Comparison of ENCODE assay signal across 8 cellular contexts in the genomic region with DNA sequence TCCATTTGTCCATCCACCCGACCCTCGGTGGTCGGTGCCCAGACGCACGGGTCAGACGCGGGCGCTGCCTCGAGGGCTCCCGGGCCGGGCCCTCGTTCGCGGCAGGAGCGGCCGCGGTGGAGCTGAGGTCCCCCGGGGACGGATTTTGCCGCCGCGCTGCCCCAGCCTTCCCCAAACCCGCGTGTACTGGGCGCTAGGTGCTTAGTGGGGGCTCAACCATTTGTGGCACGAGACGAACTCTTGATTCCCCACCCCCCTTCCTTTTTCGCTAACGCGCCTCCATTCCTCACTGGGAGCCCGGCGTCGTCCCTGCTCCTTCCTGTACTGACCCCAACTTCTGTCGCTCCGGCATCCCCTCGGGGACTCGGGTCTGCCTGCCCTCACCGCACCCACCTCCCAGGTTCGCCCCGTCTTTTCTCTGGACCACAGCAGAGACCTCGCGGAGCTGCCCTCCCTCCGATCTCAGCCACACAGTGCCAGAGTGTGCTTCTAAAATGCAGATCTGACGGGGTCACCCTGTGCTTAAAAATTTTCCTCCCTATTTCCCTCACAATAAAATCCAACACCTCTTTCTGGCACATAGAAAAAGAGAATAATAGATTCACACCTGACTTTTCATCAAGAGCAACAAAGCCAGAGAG. TPM values are rescaled to one million over a fixed set of nuclear protein-coding genes. Genes with fewer than 3 reads are reported as not detected.
DNase-seq lines count a peak whose midpoint lies in the region; ATAC-seq lines count a peak whose summit lies in the region.

No MANE protein-coding gene starts in this region.

- peaks cover 1% of the 10 kb centered on the region for H3K36me3 Mint-ChIP-seq in T-helper 1 cell treated with Interleukin-12 subunit alpha and Interleukin-12 subunit beta and Interleukin-4 antibody, amounts not matched to agents 30 μg/mL and 1 μg/mL, for 36 hours (ENCODE audit: low read depth)
- peaks cover 3% of the 10 kb centered on the region for H3K36me3 Mint-ChIP-seq in T-cell

- peaks cover 12% of the 10 kb centered on the region for H3K4me1 ChIP-seq in skeletal muscle satellite cell (ENCODE audit: control insufficient read depth, insufficient read depth, low read length)

- peaks cover 21% of the 10 kb centered on the region for H3K4me1 Mint-ChIP-seq in T-helper 1 cell treated with Interleukin-12 subunit alpha and Interleukin-12 subunit beta and Interleukin-4 antibody, amounts not matched to agents 30 μg/mL and 1 μg/mL, for 36 hours (ENCODE audit: low read depth)
- H3K4me1 Mint-ChIP-seq in T-cell: peaks cover 33 to 39% (median 37%) of the 10 kb centered on the region in 3 donors

- H3K9ac ChIP-seq in skeletal muscle satellite cell (ENCODE audit: low read depth, low read length): peak overlapping the region; percentile 70

- H3K4me2 ChIP-seq in skeletal muscle satellite cell (ENCODE audit: low read length): peak overlapping the region; percentile 91

- no peaks in the 10 kb centered on the region for H3K36me3 ChIP-seq in skeletal muscle satellite cell (ENCODE audit: insufficient read depth, low read length)

- H3K27ac Mint-ChIP-seq in T-helper 1 cell treated with Interleukin-12 subunit alpha and Interleukin-12 subunit beta and Interleukin-4 antibody, amounts not matched to agents 30 μg/mL and 1 μg/mL, for 36 hours: peak overlapping the region; percentile 79
- peak overlapping the region; percentile 66 to 86 for H3K27ac Mint-ChIP-seq in T-cell

- POLR2A ChIA-PET in T-cell (lab: Charles Lee): interaction anchor here (0.6 to 1.0 kb wide), 2 partner anchors 9 to 166 kb away, joined by 3 to 4 read pairs; a partner anchor contains a TSS

- H3K9me3 Mint-ChIP-seq in T-helper 1 cell treated with Interleukin-12 subunit alpha and Interleukin-12 subunit beta and Interleukin-4 antibody, amounts not matched to agents 30 μg/mL and 1 μg/mL, for 36 hours: no peaks in the 10 kb centered on the region
- no peaks in the 10 kb centered on the region for H3K9me3 Mint-ChIP-seq in T-cell

- H3K4me3 Mint-ChIP-seq in T-helper 1 cell treated with Interleukin-12 subunit alpha and Interleukin-12 subunit beta and Interleukin-4 antibody, amounts not matched to agents 30 μg/mL and 1 μg/mL, for 36 hours: peak overlapping the region; percentile 87
- peak overlapping the region; percentile 82 to 91 (median 86) for H3K4me3 Mint-ChIP-seq in T-cell

- H3K27me3 Mint-ChIP-seq in T-helper 1 cell treated with Interleukin-12 subunit alpha and Interleukin-12 subunit beta and Interleukin-4 antibody, amounts not matched to agents 30 μg/mL and 1 μg/mL, for 36 hours (ENCODE audit: low read depth): peaks cover 49% of the 10 kb centered on the region
- no peaks in the 10 kb centered on the region for H3K27me3 Mint-ChIP-seq in T-cell

- H3K4me3 ChIP-seq in skeletal muscle satellite cell (ENCODE audit: low read length): peak overlapping the region; percentile 72

- H3K9me3 ChIP-seq in skeletal muscle satellite cell (replicated peaks; ENCODE audit: low read length): no peaks in the 10 kb centered on the region

- DNase-seq in T-helper 1 cell: no peak
- DNase-seq in T-cell: peak in 1 of 34 experiments; percentile 15
- DNase-seq in germinal center (ENCODE audit: low spot score): peak; percentile 28

- CTCF ChIA-PET in T-cell (lab: Charles Lee): interaction anchor here in 1 of 2 donors (0.8 to 1.0 kb wide), 2 partner anchors 166 to 283 kb away, joined by 3 to 4 read pairs; a partner anchor contains a TSS

- ATAC-seq in T-cell (replicated peaks in 1 of 4): peak in 2 of 4 experiments; percentile 1 to 3
- ATAC-seq in HG03342 (IDR thresholded peaks at IDR 0.05; ENCODE audit: unreplicated experiment): no peak
- ATAC-seq in HG02678 (IDR thresholded peaks at IDR 0.05; ENCODE audit: unreplicated experiment): no peak
- no peak for ATAC-seq in GM19328 (IDR thresholded peaks at IDR 0.05; ENCODE audit: unreplicated experiment)

- peaks cover 44% of the 10 kb centered on the region for H3K27me3 ChIP-seq in skeletal muscle satellite cell (ENCODE audit: control insufficient read depth, insufficient read depth, low read length)

RNA-seq across cellular contexts. Expression of a gene that starts 0.9 kb away (rescaled TPM):
- total RNA-seq in T-cell: 100 to 1,000 TPM in 3 of 5 donors, 10 to 100 TPM in 2; 67.4 to 160 (median 149) TPM
- total RNA-seq in skeletal muscle satellite cell (2012; rRNA removed): 1.8 and 2.2 TPM in 2 replicates

RNA-seq across cellular contexts. Expression of a gene that starts 56.3 kb away (rescaled TPM):
- 1 to 10 TPM; 1.1 to 6.9 (median 6.1) TPM for total RNA-seq in T-cell
- not detected in 2 replicates for total RNA-seq in skeletal muscle satellite cell (2012; rRNA removed)
